Comparison of ENCODE assay signal across 16 cellular contexts in the genomic region with DNA sequence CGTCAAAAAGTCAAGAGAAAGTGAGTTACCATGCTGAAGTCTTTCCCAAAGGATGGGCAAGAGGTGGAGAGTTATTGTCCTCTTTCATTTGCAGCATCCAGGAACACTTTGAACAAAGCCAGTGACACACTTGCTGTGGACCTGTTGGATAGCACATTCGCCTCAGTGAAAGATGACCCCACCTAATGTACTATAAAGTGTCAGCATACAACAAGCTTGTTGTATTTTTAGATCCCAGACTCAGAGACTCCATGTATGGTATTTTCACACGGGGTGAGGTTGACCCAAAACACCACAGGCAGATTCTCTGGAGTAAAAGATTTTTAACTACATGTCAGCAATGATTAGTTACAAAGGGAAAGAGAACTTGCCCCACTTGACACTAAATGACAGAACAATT.
"Had no signal": no experiment of that assay in that cellular context is flagged by ENCODE, and none has a peak within 500 bp of the region (broad histone marks: within the 10 kb centered on the region; RNA-seq: fewer than 3 reads in every experiment).

No MANE protein-coding gene starts in this region.

- H3K9me3 ChIP-seq: mucosa of descending colon, psoas muscle, stomach, thoracic aorta had no signal

- ATAC-seq: effector memory CD8-positive, alpha-beta T cell; mucosa of descending colon; natural killer cell; T-helper 17 cell; WTC11 had no signal

- H3K4me1 ChIP-seq: psoas muscle, stomach had no signal

- DNase-seq: activated CD4-positive, alpha-beta T cell treated with anti-CD3 and anti-CD28 coated beads, Interleukin-2, amount 10 ng/mL, durations not matched to agents 24 days and 14 days; activated CD8-positive, alpha-beta memory T cell treated with anti-CD3 and anti-CD28 coated beads for 24 hours; activated naive CD4-positive, alpha-beta T cell treated with anti-CD3 and anti-CD28 coated beads for 36 hours; central memory CD4-positive, alpha-beta T cell; effector memory CD8-positive, alpha-beta T cell; hippocampal formation; mucosa of descending colon; natural killer cell; nucleus accumbens; psoas muscle; stimulated activated CD4-positive, alpha-beta T cell treated with anti-CD3 and anti-CD28 coated beads, Interleukin-4, amount 100 ng/mL, for 4 hours; stomach; T-helper 17 cell had no signal

- H3K36me3 ChIP-seq: stomach, thoracic aorta had no signal

- H3K27ac ChIP-seq: epithelial cell of prostate, psoas muscle, stomach, thoracic aorta had no signal

- H3K27me3 ChIP-seq: stomach had no signal

- H3K4me3 ChIP-seq: mucosa of descending colon, psoas muscle, stomach, thoracic aorta had no signal
